ENCODE assay signal across 23 cellular contexts in the genomic region with DNA sequence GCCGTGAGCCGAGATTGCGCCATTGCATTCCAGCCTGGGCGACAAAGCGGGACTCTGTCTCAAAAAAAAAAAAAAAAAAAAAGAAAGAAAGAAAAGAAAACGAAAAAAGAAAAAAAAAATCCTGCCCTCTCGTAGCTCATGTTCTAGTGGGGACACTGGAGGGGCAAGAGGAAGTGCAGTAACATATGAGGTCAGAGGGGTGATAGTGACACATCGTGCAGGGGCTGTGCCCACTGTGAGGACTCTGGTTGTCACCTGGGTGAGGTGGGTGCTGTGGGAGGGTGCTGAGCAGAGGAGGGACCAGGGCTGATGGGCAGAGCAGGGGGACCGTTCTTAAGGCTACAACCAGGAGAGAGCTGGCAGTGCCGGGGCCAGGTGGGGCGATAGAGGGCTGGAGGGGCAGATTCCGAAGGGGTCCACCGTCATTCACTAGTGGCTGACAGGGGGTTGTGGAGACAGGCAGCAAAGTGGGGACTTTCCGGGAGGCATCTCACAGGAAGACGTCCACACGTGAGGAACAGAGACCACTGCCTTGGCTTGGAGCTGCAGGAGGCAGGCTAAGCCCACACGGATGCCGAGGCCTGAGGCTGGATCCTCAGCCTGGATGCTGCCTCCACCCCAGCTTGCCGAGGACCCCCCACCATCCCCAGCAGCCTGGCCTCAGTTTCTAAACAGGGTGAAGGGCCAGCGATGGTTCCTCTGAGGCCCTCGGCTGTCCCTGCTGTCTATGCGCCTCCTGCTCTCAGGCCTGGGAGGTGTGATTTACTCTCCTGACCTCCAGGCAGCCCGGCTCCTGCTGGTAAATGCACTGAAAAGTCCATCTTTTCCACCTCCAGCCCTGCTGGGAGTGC.
A peak's percentile ranks its signal among the peaks of the same experiment; 100 is the strongest.
DNase-seq lines count a peak whose midpoint lies in the region; ATAC-seq and TF ChIP-seq lines count a peak whose summit lies in the region.
"Had no signal": no experiment of that assay in that cellular context is flagged by ENCODE, and none has a peak within 500 bp of the region (broad histone marks: within the 10 kb centered on the region; RNA-seq: fewer than 3 reads in every experiment).

No MANE protein-coding gene starts in this region.

- no peaks in the 10 kb centered on the region for H3K36me3 ChIP-seq in heart right ventricle
- no peaks in the 10 kb centered on the region for H3K36me3 ChIP-seq in NT2/D1 (ENCODE audit: insufficient read depth, insufficient read length, low read length)
- H3K36me3 ChIP-seq in trophoblast cell (ENCODE audit: control insufficient read depth in 1 of 2, insufficient read depth in 2 of 2, low read length in 2 of 2): no peaks in the 10 kb centered on the region
- H3K36me3 ChIP-seq: MG63 had no signal

- ATAC-seq in Right ventricle myocardium superior (ENCODE audit: poor library complexity): no peak
- ATAC-seq in heart right ventricle: no peak
- no peak for ATAC-seq in left ventricle myocardium superior
- ATAC-seq in HG02588 (IDR thresholded peaks at IDR 0.05; ENCODE audit: unreplicated experiment): no peak

- TF ChIP-seq CTCF in heart right ventricle (IDR thresholded peaks at IDR 0.05): no peak

- H3K9ac ChIP-seq in NT2/D1 (ENCODE audit: insufficient read length, low read depth) (peak overlapping the region; percentile 9), trophoblast cell (ENCODE audit: low read length) (peak overlapping the region; percentile 38)

- peaks cover 0 to 10% (median 0%) of the 10 kb centered on the region in 7 donors for H3K27me3 ChIP-seq in heart right ventricle
- no peaks in the 10 kb centered on the region for H3K27me3 ChIP-seq in NT2/D1 (ENCODE audit: insufficient read depth, insufficient read length)
- no peaks in the 10 kb centered on the region for H3K27me3 ChIP-seq in trophoblast cell (ENCODE audit: insufficient read depth, low read length)
- H3K27me3 ChIP-seq: MG63 had no signal

- H3K27ac ChIP-seq in heart right ventricle (peak overlapping the region in 4 of 10 donors; percentile 3 to 58 (median 34)), trophoblast cell (ENCODE audit: low read depth, low read length) (no peak overlapping the region)
- H3K27ac ChIP-seq: SK-N-MC had no signal

- H3K4me1 ChIP-seq in heart right ventricle: peaks cover 0 to 19% (median 4%) of the 10 kb centered on the region in 9 donors
- H3K4me1 ChIP-seq in NT2/D1 (ENCODE audit: insufficient read depth, insufficient read length): peaks cover 9% of the 10 kb centered on the region
- peaks cover 0 to 3% of the 10 kb centered on the region in 2 experiments for H3K4me1 ChIP-seq in trophoblast cell (ENCODE audit: control insufficient read depth in 1 of 2, insufficient read depth in 2 of 2, low read length in 2 of 2)

- H3K9me3 ChIP-seq in heart right ventricle (no peaks in the 10 kb centered on the region), NT2/D1 (ENCODE audit: insufficient read depth, low read length) (no peaks in the 10 kb centered on the region), trophoblast cell (ENCODE audit: insufficient read depth, low read depth, low read length) (peaks cover 3% of the 10 kb centered on the region)
- H3K9me3 ChIP-seq: MG63 had no signal

- no peak overlapping the region for H2BK120ac ChIP-seq in trophoblast cell (ENCODE audit: insufficient read depth, low read length, poor library complexity)

- no peak overlapping the region for H2AK5ac ChIP-seq in trophoblast cell (ENCODE audit: low read length)

- H3K4ac ChIP-seq in trophoblast cell (ENCODE audit: low read depth, low read length): no peak overlapping the region

- no peak overlapping the region for H2BK5ac ChIP-seq in trophoblast cell (ENCODE audit: low read depth, low read length, poor library complexity)

- no peak overlapping the region for H4K12ac ChIP-seq in trophoblast cell (ENCODE audit: low read depth, low read length)

- WGBS in heart right ventricle, 2 donors: 87 to 88% methylated on average over 23 of the region's 23 CpGs
- no CpG with 5 or more reads among the region's 23 CpGs for WGBS in trophoblast cell (ENCODE audit: extremely low coverage, insufficient coverage, insufficient read length)

- H3K79me1 ChIP-seq in trophoblast cell (ENCODE audit: low read length): no peaks in the 10 kb centered on the region

- H4K91ac ChIP-seq in trophoblast cell (ENCODE audit: low read depth, low read length): no peak overlapping the region

- H3K79me2 ChIP-seq in trophoblast cell (ENCODE audit: control insufficient read depth, insufficient read depth, low read length, poor library complexity): no peaks in the 10 kb centered on the region

- no peak overlapping the region for H3K18ac ChIP-seq in trophoblast cell (ENCODE audit: low read length)

- H3K23ac ChIP-seq in trophoblast cell (ENCODE audit: low read length): no peak overlapping the region

- DNase-seq in Right ventricle myocardium superior (peak; percentile 13), heart right ventricle (no peak), NT2/D1 (ENCODE audit: low read depth, low spot score) (no peak), left ventricle myocardium superior (peak; percentile 9), trophoblast cell (no peak), foreskin melanocyte (no peak)
- DNase-seq: C1 segment of cervical spinal cord; CD4-positive, alpha-beta memory T cell; COR-L47; DMS53; GOT3; HCEC 1CT; KG1; MG63; NCI-H2029 treated with DMSO at 0.1 percent for 48 hours; NCI-H446 treated with DMSO at 0.1 percent for 48 hours; NCI-H526; NCI-H82; NK-92 treated with Interleukin-12 subunit alpha and Interleukin-12 subunit beta, amount 100 ng/mL, for 24 hours; RPMI8226; SHP77 treated with DMSO at 0.1 percent for 48 hours had no signal

- no peak overlapping the region for H3K14ac ChIP-seq in trophoblast cell (ENCODE audit: low read length)

- no peak overlapping the region for H2BK12ac ChIP-seq in trophoblast cell (ENCODE audit: low read length)

- no peak overlapping the region for H3K4me2 ChIP-seq in trophoblast cell (ENCODE audit: low read length)

- H3K4me3 ChIP-seq in heart right ventricle: no peak overlapping the region
- no peak overlapping the region for H3K4me3 ChIP-seq in NT2/D1 (ENCODE audit: insufficient read length, low read depth)
- no peak overlapping the region for H3K4me3 ChIP-seq in trophoblast cell (ENCODE audit: low read depth, low read length)
- H3K4me3 ChIP-seq: MG63, SK-N-MC had no signal

- no peak overlapping the region for H4K8ac ChIP-seq in trophoblast cell (ENCODE audit: low read depth, low read length)

- intact Hi-C loops in Right ventricle myocardium superior (cut with DNase I): no loop called here
- intact Hi-C loops in heart right ventricle (cut with DNase I): no loop called here
- intact Hi-C loops in left ventricle myocardium superior (cut with micrococcal nuclease): no loop called here

- H2AFZ ChIP-seq in trophoblast cell (ENCODE audit: insufficient read depth, low read length, poor library complexity): no peak overlapping the region

Comparison
In these comparisons a context has a peak if more than half of its experiments do, and no peak if none do; other contexts are left out.
1. DNase-seq: peak in Right ventricle myocardium superior (single experiment) and left ventricle myocardium superior (single experiment); none in heart right ventricle (0 of 2), NT2/D1 (single experiment), trophoblast cell (0 of 2) and foreskin melanocyte (single experiment).